12 cellular contexts compared by ENCODE assay signal in genomic region chrX:154541589-154541895, GRCh38. TPM values are rescaled to one million over a fixed set of nuclear protein-coding genes. Genes with fewer than 3 reads are reported as not detected.
DNase-seq lines count a peak whose midpoint lies in the region; ATAC-seq and TF ChIP-seq lines count a peak whose summit lies in the region.
"Had no signal": no experiment of that assay in that cellular context is flagged by ENCODE, and none has a peak within 500 bp of the region (broad histone marks: within the 10 kb centered on the region; RNA-seq: fewer than 3 reads in every experiment).

No MANE protein-coding gene starts in this region.

- peaks cover 34% of the 10 kb centered on the region for H3K79me2 ChIP-seq in GM23248 (ENCODE audit: insufficient read depth)

- peak overlapping the region; percentile 93 for H3K27ac ChIP-seq in GM23248
- H3K27ac ChIP-seq in WERI-Rb-1: peak overlapping the region; percentile 84
- H3K27ac ChIP-seq in foreskin keratinocyte: peak overlapping the region; percentile 80

- peak overlapping the region; percentile 99 for H3K27ac Mint-ChIP-seq in stimulated activated effector memory CD8-positive, alpha-beta T cell treated with anti-CD3 and anti-CD28 coated beads, Interleukin-12 subunit alpha, Interleukin-12 subunit beta, amount 100 ng/mL, for 72 hours

- H3K27me3 ChIP-seq in GM23248 (replicated peaks; ENCODE audit: insufficient read depth) (no peaks in the 10 kb centered on the region), WERI-Rb-1 (ENCODE audit: insufficient read depth, low read depth, severe bottlenecking) (peaks cover 5% of the 10 kb centered on the region), foreskin keratinocyte (no peaks in the 10 kb centered on the region)

- no peaks in the 10 kb centered on the region for H3K9me2 ChIP-seq in GM23248 (ENCODE audit: insufficient read depth)

- H3K9ac ChIP-seq in GM23248: peak overlapping the region; percentile 77

- peak overlapping the region; percentile 99 for H3K4me3 Mint-ChIP-seq in stimulated activated effector memory CD8-positive, alpha-beta T cell treated with anti-CD3 and anti-CD28 coated beads, Interleukin-12 subunit alpha, Interleukin-12 subunit beta, amount 100 ng/mL, for 72 hours

- no peak overlapping the region for H3K4me2 ChIP-seq in GM23248 (ENCODE audit: unreplicated experiment)

- H3F3A ChIP-seq in GM23248 (ENCODE audit: insufficient read depth): no peaks in the 10 kb centered on the region

- H3K36me3 Mint-ChIP-seq in stimulated activated effector memory CD8-positive, alpha-beta T cell treated with anti-CD3 and anti-CD28 coated beads, Interleukin-12 subunit alpha, Interleukin-12 subunit beta, amount 100 ng/mL, for 72 hours: peaks cover 77% of the 10 kb centered on the region
- H3K36me3 Mint-ChIP-seq: naive B cell had no signal

- H3K9me3 ChIP-seq in GM23248 (ENCODE audit: low read depth) (no peaks in the 10 kb centered on the region), WERI-Rb-1 (ENCODE audit: severe bottlenecking) (no peaks in the 10 kb centered on the region)

- H3K9me3 Mint-ChIP-seq in stimulated activated effector memory CD8-positive, alpha-beta T cell treated with anti-CD3 and anti-CD28 coated beads, Interleukin-12 subunit alpha, Interleukin-12 subunit beta, amount 100 ng/mL, for 72 hours: no peaks in the 10 kb centered on the region

- no peak for DNase-seq in GM23248
- DNase-seq in WERI-Rb-1: no peak
- DNase-seq in foreskin keratinocyte: no peak
- DNase-seq in stimulated activated effector memory CD8-positive, alpha-beta T cell treated with anti-CD3 and anti-CD28 coated beads, Interleukin-12 subunit alpha, Interleukin-12 subunit beta, amount 100 ng/mL, for 72 hours (ENCODE audit: low spot score in 2 of 2): no peak
- no peak for DNase-seq in foreskin melanocyte
- DNase-seq in GM19238 (ENCODE audit: insufficient read length, low spot score): no peak
- no peak for DNase-seq in NCI-H1417 (lab: John Stamatoyannopoulos, UW)
- DNase-seq in activated gamma-delta T cell (lab: John Stamatoyannopoulos, UW): no peak
- DNase-seq: DND-41, naive B cell, NCI-H524 treated with DMSO at 0.1 percent for 48 hours had no signal

- no peak for ATAC-seq in foreskin keratinocyte
- ATAC-seq in stimulated activated effector memory CD8-positive, alpha-beta T cell treated with anti-CD3 and anti-CD28 coated beads, Interleukin-12 subunit alpha, Interleukin-12 subunit beta, amount 100 ng/mL, for 72 hours: no peak

- no peaks in the 10 kb centered on the region for H3K36me3 ChIP-seq in GM23248 (ENCODE audit: low read depth)
- H3K36me3 ChIP-seq in WERI-Rb-1: peaks cover 77% of the 10 kb centered on the region

- no peaks in the 10 kb centered on the region for H4K20me1 ChIP-seq in GM23248 (ENCODE audit: insufficient read depth)

- H2AFZ ChIP-seq in GM23248: no peak overlapping the region

- TF ChIP-seq CTCF in WERI-Rb-1 (IDR thresholded peaks at IDR 0.05; ENCODE audit: low read depth, low read length) (no peak), foreskin keratinocyte (conservative IDR thresholded peaks at IDR 0.05) (no peak)

- in situ Hi-C loops in GM23248 (cut with MboI): no loop called here

- 67 to 96% methylated on average over 3 to 4 of the region's 5 CpGs for WGBS in GM23248 (ENCODE audit: low coverage in 1 of 2, low lambda C conversion rate in 2 of 2, missing lambda C conversion rate in 2 of 2), 2 experiments

- H3K4me1 ChIP-seq in GM23248 (ENCODE audit: insufficient read depth) (peaks cover 15% of the 10 kb centered on the region), foreskin keratinocyte (no peaks in the 10 kb centered on the region)

- no peak overlapping the region for H3K4me3 ChIP-seq in GM23248
- H3K4me3 ChIP-seq in WERI-Rb-1 (ENCODE audit: low read depth, low read length): no peak overlapping the region

- peaks cover 38% of the 10 kb centered on the region for H3K4me1 Mint-ChIP-seq in stimulated activated effector memory CD8-positive, alpha-beta T cell treated with anti-CD3 and anti-CD28 coated beads, Interleukin-12 subunit alpha, Interleukin-12 subunit beta, amount 100 ng/mL, for 72 hours

RNA-seq across cellular contexts. Expression of gene G6PD, which starts 5.1 kb away (rescaled TPM):
- total RNA-seq in GM23248 (2014; rRNA removed; shearing (Covaris generic)): 55.0 and 66.0 TPM in 2 replicates
- polyA plus RNA-seq in GM23248 (2016; fragmentation: Nextera tagmentation; extraction: Ambion mirVana): 42.5 and 44.3 TPM in 2 replicates
- 88.2 and 94.3 TPM in 2 replicates for total RNA-seq in foreskin keratinocyte
- 102 and 112 TPM in 2 replicates for polyA plus RNA-seq in foreskin keratinocyte

RNA-seq across cellular contexts. Expression of gene IKBKG, which starts 5.9 kb away (rescaled TPM):
- total RNA-seq in GM23248 (2014; rRNA removed; shearing (Covaris generic)): 18.0 and 25.9 TPM in 2 replicates
- 26.2 and 29.5 TPM in 2 replicates for polyA plus RNA-seq in GM23248 (2016; fragmentation: Nextera tagmentation; extraction: Ambion mirVana)
- total RNA-seq in foreskin keratinocyte: 20.1 and 21.7 TPM in 2 replicates
- 23.1 and 24.9 TPM in 2 replicates for polyA plus RNA-seq in foreskin keratinocyte

RNA-seq across cellular contexts. Expression of gene FAM3A, which starts 25.5 kb away (rescaled TPM):
- 27.8 and 43.6 TPM in 2 replicates for total RNA-seq in GM23248 (2014; rRNA removed; shearing (Covaris generic))
- polyA plus RNA-seq in GM23248 (2016; fragmentation: Nextera tagmentation; extraction: Ambion mirVana): 35.2 and 35.7 TPM in 2 replicates
- total RNA-seq in foreskin keratinocyte: 23.7 and 27.1 TPM in 2 replicates
- polyA plus RNA-seq in foreskin keratinocyte: 31.9 and 36.8 TPM in 2 replicates

RNA-seq across cellular contexts. Expression of gene CTAG1A, which starts 43.4 kb away (rescaled TPM):
- not detected in 2 replicates for total RNA-seq in GM23248 (2014; rRNA removed; shearing (Covaris generic))
- polyA plus RNA-seq in GM23248 (2016; fragmentation: Nextera tagmentation; extraction: Ambion mirVana) (not detected in 2 replicates), foreskin keratinocyte (not detected in 2 replicates)
- total RNA-seq in foreskin keratinocyte: not detected in 2 replicates
- total RNA-seq: cerebellum had no signal

RNA-seq across cellular contexts. Expression of gene SLC10A3, which starts 51.1 kb away (rescaled TPM):
- total RNA-seq in GM23248 (2014; rRNA removed; shearing (Covaris generic)): 48.3 and 61.0 TPM in 2 replicates
- 49.4 and 50.8 TPM in 2 replicates for polyA plus RNA-seq in GM23248 (2016; fragmentation: Nextera tagmentation; extraction: Ambion mirVana)
- 22.3 and 24.0 TPM in 2 replicates for total RNA-seq in foreskin keratinocyte
- 23.4 and 25.2 TPM in 2 replicates for polyA plus RNA-seq in foreskin keratinocyte
